In the genomic region with DNA sequence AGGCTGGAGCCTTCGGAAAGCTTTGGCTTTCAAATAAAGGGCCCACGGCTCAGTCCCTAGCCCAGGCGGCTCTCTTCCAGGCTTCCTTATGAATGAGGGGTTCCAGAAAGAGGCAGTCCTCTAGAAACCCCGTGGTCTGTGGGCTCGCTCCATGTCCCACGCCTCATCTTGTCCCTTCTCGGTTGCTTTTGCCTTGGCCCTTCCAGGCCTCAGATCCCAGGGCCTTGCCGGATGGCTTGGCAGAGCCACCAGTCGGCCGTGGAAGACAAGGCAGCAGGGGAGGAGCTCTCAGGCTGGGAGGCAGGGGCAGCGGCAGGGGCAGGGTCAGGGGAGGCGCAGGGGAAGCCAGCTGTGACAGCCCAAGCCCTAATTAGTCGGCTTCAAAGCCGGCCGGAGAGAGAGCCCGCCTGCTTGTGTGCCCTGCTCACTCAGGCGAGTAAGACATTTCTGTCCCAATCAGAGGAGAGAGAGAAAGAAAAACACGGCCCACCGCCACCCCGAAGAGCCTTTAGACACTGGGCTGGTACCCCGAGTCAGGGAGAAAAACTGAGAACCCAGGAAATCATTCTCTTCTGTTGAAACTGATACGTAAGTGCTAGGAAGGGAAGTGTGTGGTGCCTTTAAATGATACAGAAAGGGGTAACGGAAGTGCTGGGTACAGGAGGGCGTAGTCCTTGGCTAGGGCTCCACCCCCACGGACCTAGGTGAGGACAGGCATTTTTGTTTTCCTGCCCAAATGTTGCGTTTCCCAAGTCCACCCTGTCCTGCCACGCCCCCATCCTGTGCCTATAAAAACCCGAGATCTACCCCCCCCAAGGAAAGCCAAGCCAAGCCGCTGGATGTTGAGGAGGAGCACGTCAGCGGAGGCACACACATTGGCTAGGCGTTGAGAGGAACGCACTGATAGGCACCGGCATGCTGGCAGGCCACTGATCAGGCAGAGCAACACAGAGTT, we compare ENCODE assay signal across 8 cellular contexts. TPM values are rescaled to one million over a fixed set of nuclear protein-coding genes. Genes with fewer than 3 reads are reported as not detected.
A peak's percentile ranks its signal among the peaks of the same experiment; 100 is the strongest.
DNase-seq lines count a peak whose midpoint lies in the region; ATAC-seq, FAIRE-seq and TF ChIP-seq lines count a peak whose summit lies in the region.

No MANE protein-coding gene starts in this region.

- H3K27ac Mint-ChIP-seq in activated naive CD4-positive, alpha-beta T cell treated with anti-CD3 and anti-CD28 coated beads for 36 hours: no peak overlapping the region

- no peaks in the 10 kb centered on the region for H3K4me1 Mint-ChIP-seq in activated naive CD4-positive, alpha-beta T cell treated with anti-CD3 and anti-CD28 coated beads for 36 hours (ENCODE audit: low read depth)

- TF ChIP-seq POLR2A in body of pancreas (IDR thresholded peaks at IDR 0.05): peak in 1 of 3 donors; percentile 27

- no peak for TF ChIP-seq CTCF in body of pancreas (IDR thresholded peaks at IDR 0.05)

- intact Hi-C loops in activated naive CD4-positive, alpha-beta T cell treated with anti-CD3 and anti-CD28 coated beads for 36 hours (cut with micrococcal nuclease): no loop called here
- intact Hi-C loops in body of pancreas (cut with DNase I): no loop called here

- peak overlapping the region; percentile 21 for H3K4me3 Mint-ChIP-seq in activated naive CD4-positive, alpha-beta T cell treated with anti-CD3 and anti-CD28 coated beads for 36 hours

- no peaks in the 10 kb centered on the region for H3K9me3 Mint-ChIP-seq in activated naive CD4-positive, alpha-beta T cell treated with anti-CD3 and anti-CD28 coated beads for 36 hours

- no peak for FAIRE-seq in GM19239 (lab: Jason Lieb, UNC)

- CTCF ChIA-PET in activated naive CD4-positive, alpha-beta T cell treated with anti-CD3 and anti-CD28 coated beads for 36 hours (lab: Charles Lee): interaction anchor here (1.1 kb wide), 1 partner anchor 105 kb away, joined by 3 read pairs; no protein-coding TSS in a partner anchor

- H3K4me1 ChIP-seq in body of pancreas (peaks cover 5% of the 10 kb centered on the region), urinary bladder (ENCODE audit: insufficient read depth) (no peaks in the 10 kb centered on the region)

- DNase-seq in activated naive CD4-positive, alpha-beta T cell treated with anti-CD3 and anti-CD28 coated beads for 36 hours: no peak
- no peak for DNase-seq in activated naive CD4-positive, alpha-beta T cell (lab: John Stamatoyannopoulos, UW)
- DNase-seq in body of pancreas: peak; percentile 15 to 67 (median 48)
- no peak for DNase-seq in left lobe of liver (ENCODE audit: low spot score)
- no peak for DNase-seq in NCI-H2196 treated with DMSO at 0.1 percent for 48 hours (lab: John Stamatoyannopoulos, UW; ENCODE audit: unreplicated experiment)
- DNase-seq in GM19239 (ENCODE audit: insufficient read length, low spot score): no peak
- DNase-seq in RKO (ENCODE audit: low spot score): no peak

- WGBS in body of pancreas, 2 donors: 48 to 58% methylated on average over 21 to 34 of the region's 34 CpGs
- WGBS in urinary bladder: 52% methylated on average over 34 of the region's 34 CpGs

- no peaks in the 10 kb centered on the region for H3K27me3 ChIP-seq in body of pancreas

- peak; percentile 33 for ATAC-seq in body of pancreas
- peak; percentile 32 for ATAC-seq in left lobe of liver

- H3K9me3 ChIP-seq in body of pancreas: no peaks in the 10 kb centered on the region

- no peak overlapping the region for H3K4me3 ChIP-seq in body of pancreas
- peak overlapping the region; percentile 12 for H3K4me3 ChIP-seq in urinary bladder (ENCODE audit: low read depth, low read length)

- H3K36me3 ChIP-seq in body of pancreas (replicated peaks in 1 of 2; ENCODE audit: insufficient read depth in 1 of 2, low read depth in 2 of 2) (no peaks in the 10 kb centered on the region), urinary bladder (ENCODE audit: insufficient read depth) (no peaks in the 10 kb centered on the region)

- H3K27ac ChIP-seq in body of pancreas (no peak overlapping the region), urinary bladder (ENCODE audit: low read depth) (peak overlapping the region; percentile 38)

- peaks cover 6% of the 10 kb centered on the region for H3K27me3 Mint-ChIP-seq in activated naive CD4-positive, alpha-beta T cell treated with anti-CD3 and anti-CD28 coated beads for 36 hours (ENCODE audit: low read depth)

- H3K36me3 Mint-ChIP-seq in activated naive CD4-positive, alpha-beta T cell treated with anti-CD3 and anti-CD28 coated beads for 36 hours (ENCODE audit: low read depth): no peaks in the 10 kb centered on the region

RNA-seq across cellular contexts. Expression of gene MEIOC, which starts 27.8 kb away (rescaled TPM):
- under 1 TPM in 1 of 2 experiments, not detected in 1; 0.05 TPM for total RNA-seq in activated naive CD4-positive, alpha-beta T cell treated with anti-CD3 and anti-CD28 coated beads for 36 hours
- total RNA-seq in body of pancreas: not detected
- total RNA-seq in left lobe of liver: not detected
- not detected for total RNA-seq in urinary bladder
- 0.05 TPM for polyA plus RNA-seq in urinary bladder

Comparison
In these comparisons a context has a peak if more than half of its experiments do, and no peak if none do; other contexts are left out.
1. DNase-seq: peak in body of pancreas (4 of 4); none in activated naive CD4-positive, alpha-beta T cell treated with anti-CD3 and anti-CD28 coated beads for 36 hours (single experiment), activated naive CD4-positive, alpha-beta T cell (0 of 4), left lobe of liver (single experiment), NCI-H2196 treated with DMSO at 0.1 percent for 48 hours (single experiment), GM19239 (single experiment) and RKO (single experiment).